14 cellular contexts compared by ENCODE assay signal in genomic region chr16:30736995-30737793, GRCh38.
"Had no signal": no experiment of that assay in that cellular context is flagged by ENCODE, and none has a peak within 500 bp of the region (broad histone marks: within the 10 kb centered on the region; RNA-seq: fewer than 3 reads in every experiment).

No MANE protein-coding gene starts in this region.

- H3K9me3 Mint-ChIP-seq: activated B cell treated with CpG ODN at 0.5 μM for 24 hours; activated CD4-positive, alpha-beta T cell treated with anti-CD3 and anti-CD28 coated beads, Interleukin-2, amount 10 ng/mL, durations not matched to agents 24 days and 14 days; activated naive CD4-positive, alpha-beta T cell treated with anti-CD3 and anti-CD28 coated beads for 36 hours; memory B cell; natural killer cell treated with Interleukin-12 subunit alpha and Interleukin-12 subunit beta and Interleukin-15 and Interleukin-18, amount 100 ng/mL, for 72 hours had no signal

- ATAC-seq: left lobe of liver had no signal

- H3K27ac ChIP-seq: stomach, thoracic aorta had no signal

- H3K27ac Mint-ChIP-seq: activated B cell treated with CpG ODN at 0.5 μM for 24 hours; activated CD4-positive, alpha-beta T cell treated with anti-CD3 and anti-CD28 coated beads, Interleukin-2, amount 10 ng/mL, durations not matched to agents 24 days and 14 days; activated naive CD4-positive, alpha-beta T cell treated with anti-CD3 and anti-CD28 coated beads for 36 hours; memory B cell had no signal

- H3K27me3 ChIP-seq: stomach had no signal

- H3K27me3 Mint-ChIP-seq: activated B cell treated with CpG ODN at 0.5 μM for 24 hours; activated CD4-positive, alpha-beta T cell treated with anti-CD3 and anti-CD28 coated beads, Interleukin-2, amount 10 ng/mL, durations not matched to agents 24 days and 14 days; memory B cell; natural killer cell treated with Interleukin-12 subunit alpha and Interleukin-12 subunit beta and Interleukin-15 and Interleukin-18, amount 100 ng/mL, for 72 hours had no signal

- H3K4me3 ChIP-seq: stomach, thoracic aorta had no signal

- H3K4me3 Mint-ChIP-seq: activated B cell treated with CpG ODN at 0.5 μM for 24 hours; activated CD4-positive, alpha-beta T cell treated with anti-CD3 and anti-CD28 coated beads, Interleukin-2, amount 10 ng/mL, durations not matched to agents 24 days and 14 days; activated naive CD4-positive, alpha-beta T cell treated with anti-CD3 and anti-CD28 coated beads for 36 hours; memory B cell; natural killer cell treated with Interleukin-12 subunit alpha and Interleukin-12 subunit beta and Interleukin-15 and Interleukin-18, amount 100 ng/mL, for 72 hours had no signal

- H3K9me3 ChIP-seq: SK-N-SH, stomach, thoracic aorta had no signal

- DNase-seq: activated B cell treated with CpG ODN at 0.5 μM for 24 hours; activated CD4-positive, alpha-beta T cell treated with anti-CD3 and anti-CD28 coated beads, Interleukin-2, amount 10 ng/mL, durations not matched to agents 24 days and 14 days; activated naive CD4-positive, alpha-beta T cell treated with anti-CD3 and anti-CD28 coated beads for 36 hours; activated T-cell treated with anti-CD3 and anti-CD28 coated beads for 4 hours; anterior cingulate cortex; foreskin melanocyte; head of caudate nucleus; SK-N-SH; stimulated activated CD4-positive, alpha-beta T cell treated with anti-CD3 and anti-CD28 coated beads, Interleukin-2, amount 100 ng/mL, for 48 hours; stomach had no signal

- H3K4me1 Mint-ChIP-seq: activated B cell treated with CpG ODN at 0.5 μM for 24 hours had no signal
